ENCODE assay signal across 26 cellular contexts in genomic region chr17:72448019-72448418, GRCh38.
"Had no signal": no experiment of that assay in that cellular context is flagged by ENCODE, and none has a peak within 500 bp of the region (broad histone marks: within the 10 kb centered on the region; RNA-seq: fewer than 3 reads in every experiment).

No MANE protein-coding gene starts in this region.

- DNase-seq: activated CD4-positive, alpha-beta T cell treated with anti-CD3 and anti-CD28 coated beads for 48 hours; activated CD4-positive, alpha-beta T cell treated with anti-CD3 and anti-CD28 coated beads, Interleukin-2, amount 50 U/mL, for 4 hours; activated CD4-positive, CD25-positive, alpha-beta regulatory T cell treated with anti-CD3 and anti-CD28 coated beads, Interleukin-2, amount 50 U/mL, for 72 hours; activated CD8-positive, alpha-beta memory T cell treated with anti-CD3 and anti-CD28 coated beads, Interleukin-2, amount 50 U/mL, for 48 hours; activated CD8-positive, alpha-beta T cell treated with anti-CD3 and anti-CD28 coated beads, Interleukin-2, amount 10 ng/mL, durations not matched to agents 7 days and 5 days; activated effector memory CD4-positive, alpha-beta T cell treated with Interleukin-2 at 50 U/mL for 16 hours; activated naive CD4-positive, alpha-beta T cell; activated T-cell treated with anti-CD3 and anti-CD28 coated beads, Interleukin-2, amount 50 U/mL, for 24 hours; aorta; central memory CD4-positive, alpha-beta T cell; Karpas-422; NCI-H1105 treated with DMSO at 0.1 percent for 48 hours; NCI-H1436 treated with DMSO at 0.1 percent for 48 hours; NCI-H1930; NCI-H2171; NCI-H2227 treated with DMSO at 0.1 percent for 48 hours; NCI-H446 treated with DMSO at 0.1 percent for 48 hours; NCI-H526 treated with DMSO at 0.1 percent for 48 hours; NCI-H82; NK-92 treated with Interleukin-12 subunit alpha and Interleukin-12 subunit beta, amount 100 ng/mL, for 24 hours; OCI-M1; SHP77 treated with DMSO at 0.1 percent for 48 hours; T-helper 17 cell; T-helper 9 cell had no signal

- H3K4me3 ChIP-seq: K562 had no signal

- ATAC-seq: activated CD8-positive, alpha-beta T cell treated with anti-CD3 and anti-CD28 coated beads, Interleukin-2, amount 10 ng/mL, durations not matched to agents 7 days and 5 days; K562; T-helper 17 cell; WTC11 had no signal
